13 cellular contexts compared by ENCODE assay signal in the genomic region with DNA sequence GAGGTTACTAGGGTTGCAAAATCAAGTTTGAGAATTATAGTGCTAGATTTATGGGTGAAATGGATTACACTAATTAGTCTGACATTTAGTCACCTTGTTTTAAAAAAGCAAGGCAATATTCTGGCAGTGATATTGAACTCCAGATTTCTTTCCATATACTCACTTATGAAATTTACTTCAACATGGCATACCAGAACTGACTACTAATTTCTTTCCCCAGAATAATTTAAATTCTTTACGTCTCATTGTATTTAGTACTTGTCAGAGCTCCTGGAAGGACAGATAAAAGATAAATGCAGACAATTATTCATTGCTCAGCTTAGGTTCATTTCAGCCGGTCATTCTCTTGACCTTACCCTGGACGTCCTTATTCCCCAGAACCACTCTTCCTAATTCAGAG.
"Had no signal": no experiment of that assay in that cellular context is flagged by ENCODE, and none has a peak within 500 bp of the region (broad histone marks: within the 10 kb centered on the region; RNA-seq: fewer than 3 reads in every experiment).

No MANE protein-coding gene starts in this region.

- H3K27me3 ChIP-seq: right atrium auricular region, tibial artery had no signal

- H3K27ac ChIP-seq: neutrophil, right atrium auricular region, tibial artery had no signal

- H3K9me3 ChIP-seq: neutrophil, right atrium auricular region, tibial artery had no signal

- ATAC-seq: natural killer cell; stimulated activated naive B cell treated with anti-CD40 and anti-IgM and Interleukin-4, amounts not matched to agents 10 μg/mL and 1 μg/mL and 100 μg/mL, for 72 hours had no signal

- H3K4me1 ChIP-seq: right atrium auricular region, tibial artery had no signal

- H3K36me3 ChIP-seq: neutrophil had no signal

- DNase-seq: activated B cell treated with CpG ODN at 0.5 μM for 24 hours; activated CD4-positive, alpha-beta T cell treated with anti-CD3 and anti-CD28 coated beads, Interleukin-2, amount 10 ng/mL, durations not matched to agents 24 days and 14 days; activated naive CD8-positive, alpha-beta T cell treated with anti-CD3 and anti-CD28 coated beads, Interleukin-2, amount 10 ng/mL, durations not matched to agents 7 days and 5 days; aorta; mesendoderm; natural killer cell; posterior cingulate gyrus; stimulated activated CD4-positive, alpha-beta T cell treated with anti-CD3 and anti-CD28 coated beads, Interleukin-15, amount 100 ng/mL, for 24 hours; stimulated activated CD4-positive, alpha-beta T cell treated with anti-CD3 and anti-CD28 coated beads, Interleukin-4, amount 100 ng/mL, for 1 hour; stimulated activated naive B cell treated with anti-CD40 and anti-IgM and Interleukin-4, amounts not matched to agents 10 μg/mL and 1 μg/mL and 100 μg/mL, for 72 hours; tibial artery had no signal

- H3K4me3 ChIP-seq: right atrium auricular region, tibial artery had no signal
